ENCODE assay signal across 17 cellular contexts in the genomic region with DNA sequence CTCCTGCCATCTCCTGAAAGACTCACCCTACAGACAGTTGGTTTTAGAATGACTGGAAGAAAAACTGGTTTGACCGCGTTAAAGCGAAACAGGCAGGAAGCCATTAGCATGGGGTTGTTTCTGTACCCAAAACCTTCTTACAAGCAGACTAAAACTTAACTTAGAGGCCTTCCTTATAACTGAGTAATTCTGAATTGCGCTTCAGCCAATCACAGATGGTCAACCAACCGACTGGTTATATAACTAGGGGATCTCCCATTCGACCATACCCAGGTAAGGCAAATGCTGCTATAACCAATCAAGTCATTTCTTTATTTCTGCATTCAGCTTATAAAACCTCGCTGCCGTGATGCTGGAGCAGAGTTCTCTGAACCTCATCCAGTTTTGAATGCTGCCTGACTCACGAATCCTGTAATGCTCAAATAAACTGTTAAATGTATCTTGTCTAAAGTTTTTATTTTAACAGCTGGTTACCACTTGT.
DNase-seq lines count a peak whose midpoint lies in the region; ATAC-seq and TF ChIP-seq lines count a peak whose summit lies in the region.
"Had no signal": no experiment of that assay in that cellular context is flagged by ENCODE, and none has a peak within 500 bp of the region (broad histone marks: within the 10 kb centered on the region; RNA-seq: fewer than 3 reads in every experiment).

No MANE protein-coding gene starts in this region.

- DNase-seq in natural killer cell treated with Interleukin-12 subunit alpha and Interleukin-12 subunit beta and Interleukin-15 and Interleukin-18, amount 100 ng/mL, for 72 hours (ENCODE audit: low spot score): no peak
- DNase-seq in natural killer cell: no peak
- DNase-seq in NCI-H526 treated with DMSO at 0.1 percent for 48 hours (lab: John Stamatoyannopoulos, UW): peak; percentile 46
- peak; percentile 4 for DNase-seq in fibroblast of mammary gland (ENCODE audit: low read depth)
- DNase-seq in activated gamma-delta T cell treated with Interleukin-2 at 50 U/mL for 16 hours: no peak
- no peak for DNase-seq in mesenteric fat pad (ENCODE audit: low spot score)
- no peak for DNase-seq in activated CD4-positive, alpha-beta T cell treated with anti-CD3 and anti-CD28 coated beads, Interleukin-2, amount 50 U/mL, for 4 hours
- DNase-seq: activated effector memory CD4-positive, alpha-beta T cell treated with Interleukin-2 at 50 U/mL for 16 hours; DND-41; GOT3; left lung; NCI-H1436 treated with DMSO at 0.1 percent for 48 hours; SJCRH30 had no signal

- peaks cover 24 to 30% of the 10 kb centered on the region in 2 donors for H3K27me3 Mint-ChIP-seq in natural killer cell treated with Interleukin-12 subunit alpha and Interleukin-12 subunit beta and Interleukin-15 and Interleukin-18, amount 100 ng/mL, for 72 hours
- peaks cover 19 to 20% of the 10 kb centered on the region in 2 donors for H3K27me3 Mint-ChIP-seq in natural killer cell (ENCODE audit: low read depth in 2 of 2)

- H3K4me1 Mint-ChIP-seq in natural killer cell treated with Interleukin-12 subunit alpha and Interleukin-12 subunit beta and Interleukin-15 and Interleukin-18, amount 100 ng/mL, for 72 hours (ENCODE audit: low read depth in 2 of 2): no peaks in the 10 kb centered on the region
- H3K4me1 Mint-ChIP-seq in natural killer cell: no peaks in the 10 kb centered on the region

- H3K4me3 Mint-ChIP-seq in natural killer cell treated with Interleukin-12 subunit alpha and Interleukin-12 subunit beta and Interleukin-15 and Interleukin-18, amount 100 ng/mL, for 72 hours: peak overlapping the region; percentile 11
- H3K4me3 Mint-ChIP-seq in natural killer cell: no peak overlapping the region
- H3K4me3 Mint-ChIP-seq: CD8-positive, alpha-beta T cell; dendritic cell treated with granulocyte-macrophage colony-stimulating factor and Interleukin-4, amounts not matched to agents 40 ng/mL and 50 ng/mL, for 4 days; T-helper 1 cell treated with Interleukin-12 subunit alpha and Interleukin-12 subunit beta and Interleukin-4 antibody, amounts not matched to agents 30 μg/mL and 1 μg/mL, for 36 hours had no signal

- TF ChIP-seq CTCF in natural killer cell (IDR thresholded peaks at IDR 0.05) (no peak), fibroblast of mammary gland (conservative IDR thresholded peaks at IDR 0.05; ENCODE audit: control insufficient read depth, insufficient read depth, low read depth, low read length) (no peak)

- ATAC-seq in natural killer cell treated with Interleukin-12 subunit alpha and Interleukin-12 subunit beta and Interleukin-15 and Interleukin-18, amount 100 ng/mL, for 72 hours: peak in 1 of 2 donors; percentile 72
- ATAC-seq in natural killer cell (no peak), HG02981 (IDR thresholded peaks at IDR 0.05; ENCODE audit: unreplicated experiment) (no peak)
- ATAC-seq: CD8-positive, alpha-beta T cell; left lung had no signal

- H3K27ac Mint-ChIP-seq in natural killer cell treated with Interleukin-12 subunit alpha and Interleukin-12 subunit beta and Interleukin-15 and Interleukin-18, amount 100 ng/mL, for 72 hours: peak overlapping the region in 1 of 2 donors; percentile 29
- no peak overlapping the region for H3K27ac Mint-ChIP-seq in natural killer cell
- H3K27ac Mint-ChIP-seq: CD8-positive, alpha-beta T cell; dendritic cell treated with granulocyte-macrophage colony-stimulating factor and Interleukin-4, amounts not matched to agents 40 ng/mL and 50 ng/mL, for 4 days; T-helper 1 cell treated with Interleukin-12 subunit alpha and Interleukin-12 subunit beta and Interleukin-4 antibody, amounts not matched to agents 30 μg/mL and 1 μg/mL, for 36 hours had no signal

- no peaks in the 10 kb centered on the region for H3K9me3 Mint-ChIP-seq in natural killer cell treated with Interleukin-12 subunit alpha and Interleukin-12 subunit beta and Interleukin-15 and Interleukin-18, amount 100 ng/mL, for 72 hours
- H3K9me3 Mint-ChIP-seq in natural killer cell: no peaks in the 10 kb centered on the region
- H3K9me3 Mint-ChIP-seq: CD8-positive, alpha-beta T cell; dendritic cell treated with granulocyte-macrophage colony-stimulating factor and Interleukin-4, amounts not matched to agents 40 ng/mL and 50 ng/mL, for 4 days; T-helper 1 cell treated with Interleukin-12 subunit alpha and Interleukin-12 subunit beta and Interleukin-4 antibody, amounts not matched to agents 30 μg/mL and 1 μg/mL, for 36 hours had no signal

- intact Hi-C loops in natural killer cell (cut with micrococcal nuclease): no loop called here

- no peaks in the 10 kb centered on the region for H3K36me3 Mint-ChIP-seq in natural killer cell treated with Interleukin-12 subunit alpha and Interleukin-12 subunit beta and Interleukin-15 and Interleukin-18, amount 100 ng/mL, for 72 hours
- H3K36me3 Mint-ChIP-seq in natural killer cell: no peaks in the 10 kb centered on the region
- H3K36me3 Mint-ChIP-seq: CD8-positive, alpha-beta T cell had no signal

- H3K4me3 ChIP-seq in fibroblast of mammary gland (ENCODE audit: control insufficient read depth, low read depth, low read length): no peak overlapping the region
- H3K4me3 ChIP-seq: left lung, SJCRH30 had no signal

Comparison
In these comparisons a context has a peak if more than half of its experiments do, and no peak if none do; other contexts are left out.
1. DNase-seq: peak in NCI-H526 treated with DMSO at 0.1 percent for 48 hours (single experiment) and fibroblast of mammary gland (single experiment); none in natural killer cell treated with Interleukin-12 subunit alpha and Interleukin-12 subunit beta and Interleukin-15 and Interleukin-18, amount 100 ng/mL, for 72 hours (single experiment), natural killer cell (single experiment), activated gamma-delta T cell treated with Interleukin-2 at 50 U/mL for 16 hours (single experiment), mesenteric fat pad (single experiment) and activated CD4-positive, alpha-beta T cell treated with anti-CD3 and anti-CD28 coated beads, Interleukin-2, amount 50 U/mL, for 4 hours (0 of 2).